ENCODE assay signal across 16 cellular contexts in the genomic region with DNA sequence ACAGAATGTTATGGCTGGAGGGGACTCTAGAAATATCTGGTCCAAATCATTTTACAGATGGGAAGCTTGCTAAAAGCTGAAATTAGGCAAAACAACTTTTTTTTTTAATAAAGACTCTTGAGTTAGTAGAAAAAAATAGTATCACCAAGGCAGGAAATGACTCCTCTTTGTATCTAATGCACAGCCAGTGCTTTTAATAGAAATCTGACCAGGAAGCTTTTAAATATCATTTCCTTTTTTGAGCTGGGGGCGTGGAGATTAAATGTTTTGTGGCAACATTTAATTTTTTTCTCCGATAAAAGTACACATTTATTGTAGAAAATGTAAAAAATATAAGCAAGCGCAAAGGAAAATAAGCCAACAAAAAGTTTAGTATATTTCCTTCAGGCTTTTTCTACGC. TPM values are rescaled to one million over a fixed set of nuclear protein-coding genes. Genes with fewer than 3 reads are reported as not detected.
DNase-seq lines count a peak whose midpoint lies in the region; ATAC-seq, FAIRE-seq and TF ChIP-seq lines count a peak whose summit lies in the region.
"Had no signal": no experiment of that assay in that cellular context is flagged by ENCODE, and none has a peak within 500 bp of the region (broad histone marks: within the 10 kb centered on the region; RNA-seq: fewer than 3 reads in every experiment).

No MANE protein-coding gene starts in this region.

- CTCF ChIA-PET in endothelial cell of umbilical vein (lab: Charles Lee), result interaction anchor here (0.7 to 2.6 kb wide), 13 partner anchors 9 to 666 kb away, joined by 3 to 26 read pairs (median 4); a partner anchor contains a TSS

- intact Hi-C loops in left ventricle myocardium inferior (cut with micrococcal nuclease), result no loop called here
- intact Hi-C loops in Right ventricle myocardium inferior (cut with DNase I), result no loop called here
- intact Hi-C loops in endothelial cell of umbilical vein (cut with micrococcal nuclease), result loop anchor here (1.0 kb wide), 1 partner anchor 430 kb away; no protein-coding TSS in a partner anchor

- no peaks in the 10 kb centered on the region for H3K27me3 Mint-ChIP-seq in endodermal cell (ENCODE audit: insufficient read depth)

- no peak for TF ChIP-seq EP300 in gastroesophageal sphincter (IDR thresholded peaks at IDR 0.05)

- H3K36me3 ChIP-seq in left ventricle myocardium inferior (peaks cover 75% of the 10 kb centered on the region), SK-N-MC (ENCODE audit: insufficient read depth, low read length) (peaks cover 52% of the 10 kb centered on the region), endothelial cell of umbilical vein (ENCODE audit: control insufficient read depth in 2 of 2, extremely low read depth in 1 of 2, insufficient read depth in 2 of 2, low read length in 2 of 2) (peaks cover 22 to 26% of the 10 kb centered on the region in 2 experiments), subcutaneous abdominal adipose tissue (ENCODE audit: control insufficient read depth in 5 of 5, insufficient read depth in 5 of 5, low read length in 5 of 5) (peaks cover 28 to 47% (median 37%) of the 10 kb centered on the region in 5 donors), gastroesophageal sphincter (peaks cover 0 to 94% of the 10 kb centered on the region in 2 donors), endodermal cell (ENCODE audit: control insufficient read depth, insufficient read depth, low read length) (peaks cover 81% of the 10 kb centered on the region)

- H3K9ac ChIP-seq in SK-N-MC (ENCODE audit: insufficient read length) (peak overlapping the region; percentile 20), endothelial cell of umbilical vein (replicated peaks; ENCODE audit: extremely low read depth, insufficient read depth, low read length) (peak overlapping the region; percentile 54), subcutaneous abdominal adipose tissue (ENCODE audit: low read length in 5 of 5) (no peak overlapping the region), endodermal cell (ENCODE audit: extremely low read depth, low read length, poor library complexity, severe bottlenecking) (no peak overlapping the region)

- dilution Hi-C loops in endothelial cell of umbilical vein (cut with MboI; ENCODE audit: extremely low pct_ligation_motif_present, low sequenced_read_pairs), result no loop called here

- peaks cover 52% of the 10 kb centered on the region for H3K36me3 Mint-ChIP-seq in endodermal cell (ENCODE audit: low read depth)

- no peak for TF ChIP-seq POLR2A in endothelial cell of umbilical vein (IDR thresholded peaks at IDR 0.05; ENCODE audit: low read depth, low read length)
- no peak for TF ChIP-seq POLR2A in gastroesophageal sphincter (IDR thresholded peaks at IDR 0.05)

- H3K4me3 ChIP-seq in left ventricle myocardium inferior (peak overlapping the region; percentile 1), SK-N-MC (peak overlapping the region; percentile 54), endothelial cell of umbilical vein (replicated peaks in 1 of 3; ENCODE audit: insufficient read depth in 1 of 3, low read depth in 1 of 3, low read length in 3 of 3) (peak overlapping the region in 1 of 3 experiments; percentile 50), subcutaneous abdominal adipose tissue (ENCODE audit: low read depth in 1 of 5, low read length in 5 of 5) (no peak overlapping the region), gastroesophageal sphincter (no peak overlapping the region), endodermal cell (ENCODE audit: low read length) (no peak overlapping the region)
- H3K4me3 ChIP-seq: upper lobe of right lung had no signal

- H3K9me3 ChIP-seq in left ventricle myocardium inferior (replicated peaks) (no peaks in the 10 kb centered on the region), SK-N-MC (ENCODE audit: low read depth, low read length) (no peaks in the 10 kb centered on the region), endothelial cell of umbilical vein (replicated peaks; ENCODE audit: control insufficient read depth, insufficient read depth, low read length) (no peaks in the 10 kb centered on the region), subcutaneous abdominal adipose tissue (ENCODE audit: control insufficient read depth in 5 of 5, low read length in 5 of 5) (no peaks in the 10 kb centered on the region), gastroesophageal sphincter (no peaks in the 10 kb centered on the region), endodermal cell (ENCODE audit: control insufficient read depth, low read length) (peaks cover 4% of the 10 kb centered on the region)
- H3K9me3 ChIP-seq: upper lobe of right lung had no signal

- no peaks in the 10 kb centered on the region for H3K4me1 Mint-ChIP-seq in endodermal cell

- H3K27me3 ChIP-seq in left ventricle myocardium inferior (ENCODE audit: low read depth) (no peaks in the 10 kb centered on the region), endothelial cell of umbilical vein (ENCODE audit: control insufficient read depth in 2 of 2, insufficient read depth in 2 of 2, low read length in 2 of 2) (no peaks in the 10 kb centered on the region), subcutaneous abdominal adipose tissue (ENCODE audit: control insufficient read depth in 5 of 5, insufficient read depth in 4 of 5, low read length in 5 of 5) (no peaks in the 10 kb centered on the region), gastroesophageal sphincter (no peaks in the 10 kb centered on the region), endodermal cell (ENCODE audit: control insufficient read depth, insufficient read depth, low read length, poor library complexity, severe bottlenecking) (no peaks in the 10 kb centered on the region)
- H3K27me3 ChIP-seq: upper lobe of right lung had no signal

- FAIRE-seq in endothelial cell of umbilical vein (lab: Jason Lieb, UNC), result peak; percentile 82

- H4K20me1 ChIP-seq in endothelial cell of umbilical vein (replicated peaks; ENCODE audit: control insufficient read depth, extremely low read depth, insufficient read depth, low read length), result no peaks in the 10 kb centered on the region

- WGBS in gastroesophageal sphincter (ENCODE audit: low coverage in 1 of 2), 2 donors, result 79% methylated on average over 4 of the region's 4 CpGs
- WGBS in endodermal cell (ENCODE audit: insufficient coverage in 1 of 2, insufficient read length in 1 of 2), 2 experiments, result 100% methylated on average over 2 of the region's 4 CpGs; no CpG with 5 or more reads in 1 of the 2 experiments

- H3K79me2 ChIP-seq in endothelial cell of umbilical vein (ENCODE audit: control insufficient read depth, insufficient read depth, low read length), result peaks cover 12% of the 10 kb centered on the region

- H2AFZ ChIP-seq in endothelial cell of umbilical vein (ENCODE audit: low read depth, low read length), result no peak overlapping the region

- POLR2A ChIA-PET in endothelial cell of umbilical vein (lab: Charles Lee), result interaction anchor here (1.5 kb wide), 1 partner anchor 13 kb away, joined by 4 read pairs; no protein-coding TSS in a partner anchor

- H3K4me1 ChIP-seq in left ventricle myocardium inferior (peaks cover 35% of the 10 kb centered on the region), endothelial cell of umbilical vein (ENCODE audit: control insufficient read depth, extremely low read depth, insufficient read depth, low read length) (peaks cover 19% of the 10 kb centered on the region), subcutaneous abdominal adipose tissue (ENCODE audit: control insufficient read depth in 5 of 5, insufficient read depth in 5 of 5, low read length in 5 of 5) (peaks cover 2 to 22% (median 12%) of the 10 kb centered on the region in 5 donors), gastroesophageal sphincter (peaks cover 0 to 11% (median 0%) of the 10 kb centered on the region in 3 donors), endodermal cell (ENCODE audit: control insufficient read depth, insufficient read depth, low read length) (no peaks in the 10 kb centered on the region)

- H3K9me1 ChIP-seq in endothelial cell of umbilical vein (replicated peaks; ENCODE audit: control insufficient read depth, extremely low read depth, insufficient read depth, low read length), result peaks cover 2% of the 10 kb centered on the region

- H3K27ac ChIP-seq in left ventricle myocardium inferior (replicated peaks) (peak overlapping the region; percentile 71), SK-N-MC (peak overlapping the region; percentile 84), endothelial cell of umbilical vein (ENCODE audit: insufficient read depth, low read depth, low read length) (peak overlapping the region; percentile 72), subcutaneous abdominal adipose tissue (ENCODE audit: low read depth, low read length) (peak overlapping the region; percentile 19), gastroesophageal sphincter (peak overlapping the region in 1 of 4 donors; percentile 23), endodermal cell (ENCODE audit: low read depth, low read length) (no peak overlapping the region)
- H3K27ac ChIP-seq: WERI-Rb-1 had no signal

- no TSS peak for BruUV-seq in endothelial cell of umbilical vein (replicated peaks; lab: Mats Ljungman, UMichigan)

- no peak overlapping the region for H3K4me3 Mint-ChIP-seq in endodermal cell
- H3K4me3 Mint-ChIP-seq: mesothelial cell of epicardium had no signal

- peak overlapping the region; percentile 82 for H3K4me2 ChIP-seq in endothelial cell of umbilical vein (ENCODE audit: insufficient read depth, low read length)

- no peak for ATAC-seq in Right ventricle myocardium inferior
- no peak for ATAC-seq in GM21447 (IDR thresholded peaks at IDR 0.05; ENCODE audit: unreplicated experiment)
- no peak for ATAC-seq in gastroesophageal sphincter
- ATAC-seq: upper lobe of right lung had no signal

- TF ChIP-seq CTCF in left ventricle myocardium inferior (IDR thresholded peaks at IDR 0.05; ENCODE audit: borderline replicate concordance) (no peak), endothelial cell of umbilical vein (IDR thresholded peaks at IDR 0.05; ENCODE audit: extremely low read depth in 1 of 2, insufficient read depth in 1 of 2, low read depth in 1 of 2, low read length in 2 of 2) (no peak), gastroesophageal sphincter (IDR thresholded peaks at IDR 0.05) (no peak), endodermal cell (conservative IDR thresholded peaks at IDR 0.05) (no peak)

- H3K27ac Mint-ChIP-seq in endodermal cell, result no peak overlapping the region
- H3K27ac Mint-ChIP-seq: mesothelial cell of epicardium had no signal

- DNase-seq in left ventricle myocardium inferior (no peak), Right ventricle myocardium inferior (ENCODE audit: missing footprints) (no peak), SK-N-MC (ENCODE audit: low read depth, low spot score) (peak; percentile 30), endothelial cell of umbilical vein (ENCODE audit: low read depth, low spot score) (peak; percentile 63), endodermal cell (no peak)
- DNase-seq: DMS79, NCI-H187 treated with DMSO at 0.1 percent for 48 hours, NCI-H774, posterior cingulate gyrus, SIG-M5, upper lobe of right lung, WERI-Rb-1 had no signal

- peaks cover 5% of the 10 kb centered on the region for H3K9me3 Mint-ChIP-seq in endodermal cell
- H3K9me3 Mint-ChIP-seq: mesothelial cell of epicardium had no signal

RNA-seq across cellular contexts. Expression of a gene that starts 22.5 kb away (rescaled TPM):
- 12.9 TPM for total RNA-seq in left ventricle myocardium inferior
- total RNA-seq in Right ventricle myocardium inferior, result 12.1 TPM
- total RNA-seq in endothelial cell of umbilical vein, result 13.1 and 14.2 TPM in 2 replicates
- polyA plus RNA-seq in endothelial cell of umbilical vein, result 6.0 and 6.6 TPM in 2 replicates
- polyA plus RNA-seq in endothelial cell of umbilical vein (2011; cell fraction: cytosol; rRNA removed), result 5.8 and 6.8 TPM in 2 replicates
- polyA plus RNA-seq in endothelial cell of umbilical vein (2011; cell fraction: nucleus; rRNA removed), result 11.3 and 12.2 TPM in 2 replicates
- 9.5 and 9.7 TPM in 2 replicates for polyA plus RNA-seq in endothelial cell of umbilical vein (2012)
- 19.7 and 20.3 TPM in 2 replicates for polyA minus RNA-seq in endothelial cell of umbilical vein
- 5.7 TPM for polyA minus RNA-seq in endothelial cell of umbilical vein (2011; cell fraction: cytosol; rRNA and poly(A)+ RNA removed)
- 15.3 and 22.8 TPM in 2 replicates for polyA minus RNA-seq in endothelial cell of umbilical vein (2011; cell fraction: nucleus; rRNA and poly(A)+ RNA removed)
- total RNA-seq in gastroesophageal sphincter, result 10 to 100 TPM; 13.5 to 17.0 (median 16.1) TPM
- 10 to 100 TPM; 10.0 to 11.4 TPM for total RNA-seq in endodermal cell
- polyA plus RNA-seq in endodermal cell (2013, experiment 1 of 2), result 11.5 TPM
- 10.3 TPM for polyA plus RNA-seq in endodermal cell (2013, experiment 2 of 2)

Comparison
In these comparisons a context has a peak if more than half of its experiments do, and no peak if none do; other contexts are left out.
1. DNase-seq: peak in SK-N-MC (single experiment) and endothelial cell of umbilical vein (single experiment); none in left ventricle myocardium inferior (single experiment), Right ventricle myocardium inferior (single experiment) and endodermal cell (single experiment).
2. H3K4me3 ChIP-seq: peak in left ventricle myocardium inferior (single experiment) and SK-N-MC (single experiment); none in subcutaneous abdominal adipose tissue (0 of 5), gastroesophageal sphincter (0 of 2) and endodermal cell (single experiment).
3. H3K9ac ChIP-seq: peak in SK-N-MC (single experiment) and endothelial cell of umbilical vein (single experiment); none in subcutaneous abdominal adipose tissue (0 of 5) and endodermal cell (single experiment).